ENCODE assay signal across 10 cellular contexts in genomic region chr14:44778562-44778961, GRCh38.
DNase-seq lines count a peak whose midpoint lies in the region; ATAC-seq and TF ChIP-seq lines count a peak whose summit lies in the region.
"Had no signal": no experiment of that assay in that cellular context is flagged by ENCODE, and none has a peak within 500 bp of the region (broad histone marks: within the 10 kb centered on the region; RNA-seq: fewer than 3 reads in every experiment).

No MANE protein-coding gene starts in this region.

- H3K79me2 ChIP-seq in neural progenitor cell (ENCODE audit: low read depth) (no peaks in the 10 kb centered on the region), Karpas-422 (ENCODE audit: low read length) (no peaks in the 10 kb centered on the region)

- no peak overlapping the region for H3K4me3 ChIP-seq in neural progenitor cell
- H3K4me3 ChIP-seq in Karpas-422 (ENCODE audit: low read length): no peak overlapping the region

- H3K27ac Mint-ChIP-seq in neural progenitor cell: no peak overlapping the region
- H3K27ac Mint-ChIP-seq: activated naive CD4-positive, alpha-beta T cell treated with anti-CD3 and anti-CD28 coated beads for 36 hours had no signal

- H3K9ac ChIP-seq in neural progenitor cell (no peak overlapping the region), Karpas-422 (ENCODE audit: low read length) (no peak overlapping the region)

- H3F3A ChIP-seq in neural progenitor cell (ENCODE audit: low read depth): no peaks in the 10 kb centered on the region

- H3K36me3 ChIP-seq in neural progenitor cell: no peaks in the 10 kb centered on the region
- no peaks in the 10 kb centered on the region for H3K36me3 ChIP-seq in Karpas-422 (ENCODE audit: insufficient read depth, low read length)

- H3K27me3 ChIP-seq in neural progenitor cell: no peaks in the 10 kb centered on the region
- no peaks in the 10 kb centered on the region for H3K27me3 ChIP-seq in Karpas-422 (ENCODE audit: low read length)

- ATAC-seq in GM18907 (IDR thresholded peaks at IDR 0.05; ENCODE audit: unreplicated experiment): peak; percentile 59
- ATAC-seq in HG03378 (IDR thresholded peaks at IDR 0.05; ENCODE audit: unreplicated experiment): peak; percentile 78
- no peak for ATAC-seq in HG03097 (IDR thresholded peaks at IDR 0.05; ENCODE audit: low FRiP score, unreplicated experiment)

- peaks cover 18% of the 10 kb centered on the region for H3K4me1 Mint-ChIP-seq in neural progenitor cell

- H3K4me1 ChIP-seq in neural progenitor cell (no peaks in the 10 kb centered on the region), Karpas-422 (ENCODE audit: low read length) (no peaks in the 10 kb centered on the region)

- no peaks in the 10 kb centered on the region for H3K9me3 ChIP-seq in neural progenitor cell (ENCODE audit: low read depth)
- H3K9me3 ChIP-seq in Karpas-422 (ENCODE audit: low read length): no peaks in the 10 kb centered on the region

- H3K27me3 Mint-ChIP-seq in neural progenitor cell (ENCODE audit: insufficient read depth, low read depth): no peaks in the 10 kb centered on the region

- DNase-seq in amniotic epithelial cell (ENCODE audit: low read depth) (peak; percentile 62), neural progenitor cell (ENCODE audit: low spot score) (peak; percentile 68), Ammon's horn (ENCODE audit: low spot score) (no peak), Karpas-422 (no peak), NCI-H1694 (lab: John Stamatoyannopoulos, UW) (no peak)
- DNase-seq: activated naive CD4-positive, alpha-beta T cell treated with anti-CD3 and anti-CD28 coated beads for 36 hours had no signal

- H4K20me1 ChIP-seq in neural progenitor cell (ENCODE audit: low read depth): no peaks in the 10 kb centered on the region
- H4K20me1 ChIP-seq in Karpas-422 (ENCODE audit: insufficient read depth, low read depth, low read length): no peaks in the 10 kb centered on the region

- H3K9me3 Mint-ChIP-seq in neural progenitor cell: no peaks in the 10 kb centered on the region
- H3K9me3 Mint-ChIP-seq: activated naive CD4-positive, alpha-beta T cell treated with anti-CD3 and anti-CD28 coated beads for 36 hours had no signal

- H3K27ac ChIP-seq in neural progenitor cell (no peak overlapping the region), Karpas-422 (ENCODE audit: low read length) (no peak overlapping the region)
- H3K27ac ChIP-seq: VCaP had no signal

- H3K4me3 Mint-ChIP-seq in neural progenitor cell: no peak overlapping the region
- H3K4me3 Mint-ChIP-seq: activated naive CD4-positive, alpha-beta T cell treated with anti-CD3 and anti-CD28 coated beads for 36 hours had no signal

- H2AFZ ChIP-seq in neural progenitor cell (replicated peaks) (no peak overlapping the region), Karpas-422 (ENCODE audit: low read length) (no peak overlapping the region)

- TF ChIP-seq CTCF in neural progenitor cell (IDR thresholded peaks at IDR 0.05): no peak

- H3K36me3 Mint-ChIP-seq in neural progenitor cell: no peaks in the 10 kb centered on the region

- H3K9me2 ChIP-seq in Karpas-422 (replicated peaks; ENCODE audit: insufficient read depth, low read length): no peaks in the 10 kb centered on the region

- H3K4me2 ChIP-seq in neural progenitor cell: no peak overlapping the region
- no peak overlapping the region for H3K4me2 ChIP-seq in Karpas-422 (ENCODE audit: low read depth, low read length, poor library complexity, severe bottlenecking)

Comparison
In these comparisons a context has a peak if more than half of its experiments do, and no peak if none do; other contexts are left out.
1. DNase-seq: peak in amniotic epithelial cell (single experiment) and neural progenitor cell (single experiment); none in Ammon's horn (single experiment), Karpas-422 (single experiment) and NCI-H1694 (single experiment).